In genomic region chr1:118963138-118963455, GRCh38 we compare ENCODE assay signal across 18 cellular contexts. TPM values are rescaled to one million over a fixed set of nuclear protein-coding genes. Genes with fewer than 3 reads are reported as not detected.
DNase-seq lines count a peak whose midpoint lies in the region; ATAC-seq and TF ChIP-seq lines count a peak whose summit lies in the region.
"Had no signal": no experiment of that assay in that cellular context is flagged by ENCODE, and none has a peak within 500 bp of the region (broad histone marks: within the 10 kb centered on the region; RNA-seq: fewer than 3 reads in every experiment).

No MANE protein-coding gene starts in this region.

- no peak overlapping the region for H3K9ac ChIP-seq in SK-N-SH

- WGBS in right lobe of liver (ENCODE audit: insufficient coverage, low coverage, low lambda C conversion rate, missing lambda C conversion rate) = 65% methylated on average over 2 of the region's 2 CpGs
- 4% methylated on average over 2 of the region's 2 CpGs for WGBS in SK-N-SH (ENCODE audit: low lambda C conversion rate)

- H3K79me2 ChIP-seq in SK-N-SH (ENCODE audit: insufficient read depth) = no peaks in the 10 kb centered on the region

- H3K27ac Mint-ChIP-seq in HFFc6 = peak overlapping the region; percentile 74
- no peak overlapping the region for H3K27ac Mint-ChIP-seq in activated CD4-positive, alpha-beta memory T cell treated with anti-CD3 and anti-CD28 coated beads, Interleukin-2, amount 10 ng/mL, durations not matched to agents 7 days and 5 days
- H3K27ac Mint-ChIP-seq: H9 had no signal

- ATAC-seq in right lobe of liver = no peak

- intact Hi-C loops in right lobe of liver (cut with DNase I) = no loop called here

- H3K9me2 ChIP-seq in SK-N-SH = no peaks in the 10 kb centered on the region

- no peaks in the 10 kb centered on the region for H3K36me3 ChIP-seq in brain microvascular endothelial cell (replicated peaks)
- no peaks in the 10 kb centered on the region for H3K36me3 ChIP-seq in right lobe of liver
- H3K36me3 ChIP-seq in SK-N-SH (replicated peaks in 1 of 2; ENCODE audit: control insufficient read depth in 1 of 2, insufficient read depth in 2 of 2, low read length in 1 of 2) = no peaks in the 10 kb centered on the region

- peaks cover 8% of the 10 kb centered on the region; the same call in 1 of the 2 replicates for H3K36me3 Mint-ChIP-seq in HFFc6 (ENCODE audit: low read depth)
- H3K36me3 Mint-ChIP-seq in activated CD4-positive, alpha-beta memory T cell treated with anti-CD3 and anti-CD28 coated beads, Interleukin-2, amount 10 ng/mL, durations not matched to agents 7 days and 5 days (ENCODE audit: low read depth) = no peaks in the 10 kb centered on the region

- no peaks in the 10 kb centered on the region for H3K9me3 Mint-ChIP-seq in HFFc6
- no peaks in the 10 kb centered on the region for H3K9me3 Mint-ChIP-seq in activated CD4-positive, alpha-beta memory T cell treated with anti-CD3 and anti-CD28 coated beads, Interleukin-2, amount 10 ng/mL, durations not matched to agents 7 days and 5 days
- H3K9me3 Mint-ChIP-seq: H9 had no signal

- peaks cover 4% of the 10 kb centered on the region; the same call in 1 of the 2 replicates for H3K27me3 Mint-ChIP-seq in HFFc6 (ENCODE audit: insufficient read depth)
- no peaks in the 10 kb centered on the region for H3K27me3 Mint-ChIP-seq in activated CD4-positive, alpha-beta memory T cell treated with anti-CD3 and anti-CD28 coated beads, Interleukin-2, amount 10 ng/mL, durations not matched to agents 7 days and 5 days

- H3K4me1 Mint-ChIP-seq in HFFc6 (ENCODE audit: low read depth) = peaks cover 52% of the 10 kb centered on the region
- no peaks in the 10 kb centered on the region for H3K4me1 Mint-ChIP-seq in activated CD4-positive, alpha-beta memory T cell treated with anti-CD3 and anti-CD28 coated beads, Interleukin-2, amount 10 ng/mL, durations not matched to agents 7 days and 5 days

- H3K4me1 ChIP-seq in right lobe of liver (peaks cover 0 to 65% (median 22%) of the 10 kb centered on the region in 4 donors), SK-N-SH (ENCODE audit: control insufficient read depth in 1 of 2, insufficient read depth in 2 of 2, low read depth in 1 of 2, low read length in 1 of 2) (no peaks in the 10 kb centered on the region)

- TF ChIP-seq RAD21 in SK-N-SH (IDR thresholded peaks at IDR 0.05; ENCODE audit: low read length) = no peak

- H3F3A ChIP-seq in SK-N-SH (replicated peaks; ENCODE audit: insufficient read depth) = no peaks in the 10 kb centered on the region

- TF ChIP-seq POLR2A in right lobe of liver (IDR thresholded peaks at IDR 0.05) = no peak

- H3K9me3 ChIP-seq in right lobe of liver (no peaks in the 10 kb centered on the region), SK-N-SH (no peaks in the 10 kb centered on the region)

- TF ChIP-seq CTCF in HFFc6 (IDR thresholded peaks at IDR 0.05) = no peak
- TF ChIP-seq CTCF in brain microvascular endothelial cell (IDR thresholded peaks at IDR 0.05; ENCODE audit: low read depth, low read length, missing control alignments) = no peak
- no peak for TF ChIP-seq CTCF in right lobe of liver (IDR thresholded peaks at IDR 0.05)
- no peak for TF ChIP-seq CTCF in SK-N-SH (IDR thresholded peaks at IDR 0.05)

- H3K27ac ChIP-seq in brain microvascular endothelial cell (peak overlapping the region; percentile 59), right lobe of liver (peak overlapping the region; percentile 32 to 78 (median 69)), SK-N-SH (ENCODE audit: low read depth in 2 of 2, low read length in 1 of 2) (no peak overlapping the region)
- H3K27ac ChIP-seq: PC-9, RWPE1 had no signal

- H3K4me3 Mint-ChIP-seq in HFFc6 = no peak overlapping the region
- no peak overlapping the region for H3K4me3 Mint-ChIP-seq in activated CD4-positive, alpha-beta memory T cell treated with anti-CD3 and anti-CD28 coated beads, Interleukin-2, amount 10 ng/mL, durations not matched to agents 7 days and 5 days
- H3K4me3 Mint-ChIP-seq: H9 had no signal

- no peaks in the 10 kb centered on the region for H4K20me1 ChIP-seq in SK-N-SH (ENCODE audit: insufficient read depth)

- TF ChIP-seq EP300 in SK-N-SH (IDR thresholded peaks at IDR 0.05; ENCODE audit: borderline replicate concordance in 1 of 2, low read depth in 1 of 2, low read length in 1 of 2) = no peak

- H3K27me3 ChIP-seq in brain microvascular endothelial cell (replicated peaks) = no peaks in the 10 kb centered on the region
- no peaks in the 10 kb centered on the region for H3K27me3 ChIP-seq in right lobe of liver
- no peaks in the 10 kb centered on the region; the same call in 1 of the 2 replicates for H3K27me3 ChIP-seq in SK-N-SH (ENCODE audit: insufficient read depth)

- CTCF ChIA-PET in SK-N-SH (lab: Yijun Ruan, JAX) = no interaction called here
- CTCF ChIA-PET in activated CD4-positive, alpha-beta memory T cell treated with anti-CD3 and anti-CD28 coated beads, Interleukin-2, amount 10 ng/mL, durations not matched to agents 7 days and 5 days (lab: Charles Lee) = no interaction called here

- H3K4me2 ChIP-seq in SK-N-SH = no peak overlapping the region
- H3K4me2 ChIP-seq: PC-9 had no signal

- POLR2A ChIA-PET in SK-N-SH (lab: Yijun Ruan, JAX) = no interaction called here
- POLR2A ChIA-PET in activated CD4-positive, alpha-beta memory T cell treated with anti-CD3 and anti-CD28 coated beads, Interleukin-2, amount 10 ng/mL, durations not matched to agents 7 days and 5 days (lab: Charles Lee) = no interaction called here

- in situ Hi-C loops in brain microvascular endothelial cell (cut with HindIII; ENCODE audit: low pct_ligation_motif_present, low sequenced_read_pairs) = no loop called here

- H3K4me3 ChIP-seq in brain microvascular endothelial cell (ENCODE audit: low read depth, low read length) (no peak overlapping the region), right lobe of liver (no peak overlapping the region), SK-N-SH (ENCODE audit: low read depth in 2 of 2, low read length in 1 of 2) (no peak overlapping the region)
- H3K4me3 ChIP-seq: PC-9 had no signal

- no peak for DNase-seq in HFFc6
- DNase-seq in brain microvascular endothelial cell = no peak
- DNase-seq in right lobe of liver = no peak
- DNase-seq in activated CD4-positive, alpha-beta T cell treated with anti-CD3 and anti-CD28 coated beads for 48 hours = no peak
- no peak for DNase-seq in SK-N-SH
- DNase-seq in activated CD4-positive, alpha-beta memory T cell treated with anti-CD3 and anti-CD28 coated beads, Interleukin-2, amount 10 ng/mL, durations not matched to agents 7 days and 5 days = no peak
- no peak for DNase-seq in NCI-H1436 treated with DMSO at 0.1 percent for 48 hours (lab: John Stamatoyannopoulos, UW)
- DNase-seq: COR-L47, H9, KG1, NCI-H1417, NCI-H187 treated with DMSO at 0.1 percent for 48 hours, NCI-H2227 treated with DMSO at 0.1 percent for 48 hours, NCI-H524, PC-9, SIG-M5 had no signal

- H2AFZ ChIP-seq in SK-N-SH (ENCODE audit: low read depth) = no peak overlapping the region

TF ChIP-seq in SK-N-SH, 30 proteins besides CTCF, POLR2A, EP300 and RAD21:
- TF ChIP-seq POLR2AphosphoS5 (IDR thresholded peaks at IDR 0.05; ENCODE audit: low read depth, low read length) = no peak
- TF ChIP-seq FOXM1 (IDR thresholded peaks at IDR 0.05; ENCODE audit: low read depth) = no peak
- no peak for TF ChIP-seq NRF1 (IDR thresholded peaks at IDR 0.05; ENCODE audit: low read depth, low read length)
- TF ChIP-seq TAF1 (IDR thresholded peaks at IDR 0.05; ENCODE audit: borderline replicate concordance, low read depth, low read length) = no peak
- TF ChIP-seq TEAD4 (IDR thresholded peaks at IDR 0.05; ENCODE audit: borderline replicate concordance, insufficient read depth) = no peak
- TF ChIP-seq FOXJ3 (CRISPR knock-in tag; IDR thresholded peaks at IDR 0.05) = no peak
- TF ChIP-seq ELF1 (IDR thresholded peaks at IDR 0.05) = no peak
- no peak for TF ChIP-seq JUND (IDR thresholded peaks at IDR 0.05)

RNA-seq across cellular contexts. Expression of gene TBX15, which starts 25.0 kb away (rescaled TPM):
- total RNA-seq in HFFc6 (2021; fragmentation: NEBNext Ultra II Directional; extraction: Animal tissue kit (Norgen Biotek cat#: 25700)) = 10 to 100 TPM in 3 of 6 experiments, 1 to 10 TPM in 3; 5.3 to 12.2 (median 10.0) TPM
- total RNA-seq in right lobe of liver = 10 to 100 TPM in 5 of 6 experiments, under 1 TPM in 1; 0.29 to 56.5 (median 16.5) TPM
- polyA plus RNA-seq in SK-N-SH (2012; rRNA removed) = 0.02 TPM in 1 of 2 replicates, not detected in the other
- polyA plus RNA-seq in SK-N-SH (2012; cell fraction: cytosol; rRNA removed) = 0.01 TPM in 1 of 2 replicates, not detected in the other
- polyA plus RNA-seq in SK-N-SH (2012; cell fraction: nucleus; rRNA removed) = 0.01 TPM in 1 of 2 replicates, not detected in the other
- not detected for total RNA-seq in activated CD4-positive, alpha-beta memory T cell treated with anti-CD3 and anti-CD28 coated beads, Interleukin-2, amount 10 ng/mL, durations not matched to agents 7 days and 5 days
- total RNA-seq: PC-9 had no signal
- polyA plus RNA-seq: AG04450 had no signal

Comparison
In these comparisons a context has a peak if more than half of its experiments do, and no peak if none do; other contexts are left out.
1. H3K27ac ChIP-seq: peak in brain microvascular endothelial cell (single experiment) and right lobe of liver (3 of 3); none in SK-N-SH (0 of 2).